ENCODE assay signal across 8 cellular contexts in the genomic region with DNA sequence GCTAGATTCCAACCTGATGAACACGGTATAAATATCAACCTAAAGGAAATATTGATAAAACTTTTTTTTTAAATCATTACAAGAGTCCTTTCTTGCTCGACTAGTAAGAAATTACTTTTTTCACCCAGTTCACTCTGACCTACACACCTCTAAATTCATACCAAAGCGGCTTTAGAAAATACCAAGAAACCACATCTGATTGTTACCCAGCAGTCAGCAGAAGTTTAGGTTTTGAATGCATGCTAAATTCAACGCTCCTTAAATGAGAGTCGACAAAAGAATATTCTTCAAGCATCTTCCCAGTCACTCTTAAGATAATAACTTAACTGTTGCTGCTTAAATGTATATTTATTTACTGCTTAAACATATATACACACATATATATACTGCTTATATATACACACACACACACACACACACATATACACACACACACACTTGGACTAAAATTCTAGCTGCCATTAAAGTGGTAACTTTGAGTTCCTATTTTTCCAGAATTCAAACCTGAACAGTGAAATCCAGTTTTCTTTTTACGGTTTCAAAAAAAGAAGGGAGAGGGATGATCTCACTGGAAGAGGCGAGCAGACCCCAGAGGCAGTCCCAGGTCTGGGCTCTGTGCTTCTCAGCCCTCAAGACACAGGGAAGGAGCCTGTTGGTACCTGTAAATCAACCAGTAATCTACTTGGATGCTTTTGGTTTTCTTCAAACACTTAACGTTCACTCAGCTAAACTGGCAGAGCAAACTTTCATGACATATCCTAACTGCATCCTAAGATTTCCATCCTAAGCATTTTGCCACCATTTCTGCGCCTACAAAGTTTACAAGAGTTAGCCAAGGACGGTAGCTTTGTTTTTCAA. TPM values are rescaled to one million over a fixed set of nuclear protein-coding genes. Genes with fewer than 3 reads are reported as not detected.
DNase-seq lines count a peak whose midpoint lies in the region; ATAC-seq and TF ChIP-seq lines count a peak whose summit lies in the region.

No MANE protein-coding gene starts in this region.

- H3K27me3 Mint-ChIP-seq in WTC11 (ENCODE audit: low read depth) = no peaks in the 10 kb centered on the region

- H3K4me3 ChIP-seq in iPS-11a (ENCODE audit: low read depth, low read length) (peak overlapping the region; percentile 65), stomach (peak overlapping the region; percentile 77 to 96 (median 92))

- POLR2A ChIA-PET in WTC11 (lab: Charles Lee) = interaction anchor here (2.7 kb wide), 1 partner anchor 91 kb away, joined by 9 read pairs; no protein-coding TSS in a partner anchor

- no peak for TF ChIP-seq POLR2A in stomach (IDR thresholded peaks at IDR 0.05)

- DNase-seq in NCI-H1417 (lab: John Stamatoyannopoulos, UW) (peak in 2 of 3 experiments; percentile 32 to 61), NCI-H1417 treated with DMSO at 0.1 percent for 48 hours (lab: John Stamatoyannopoulos, UW) (no peak), WTC11 (ENCODE audit: low spot score) (no peak), stomach (no peak), NCI-H2227 treated with DMSO at 0.1 percent for 48 hours (lab: John Stamatoyannopoulos, UW) (no peak), nucleus accumbens (lab: John Stamatoyannopoulos, UW) (no peak)

- no peaks in the 10 kb centered on the region for H3K9me3 Mint-ChIP-seq in WTC11

- CTCF ChIA-PET in WTC11 (lab: Charles Lee) = interaction anchor here (1.4 kb wide), 1 partner anchor 97 kb away, joined by 4 read pairs; no protein-coding TSS in a partner anchor

- no peaks in the 10 kb centered on the region for H3K9me3 ChIP-seq in stomach

- ATAC-seq in WTC11 = no peak
- ATAC-seq in HG03280 (IDR thresholded peaks at IDR 0.05; ENCODE audit: unreplicated experiment) = no peak

- intact Hi-C loops in stomach (cut with DNase I; ENCODE audit: low total_unique reads) = no loop called here

- no peaks in the 10 kb centered on the region for H3K36me3 ChIP-seq in stomach

- WGBS in stomach, 5 donors = 21 to 27% (median 23%) methylated on average over 10 of the region's 10 CpGs

- peak overlapping the region; percentile 76 for H3K27ac Mint-ChIP-seq in WTC11

- no peaks in the 10 kb centered on the region for H3K36me3 Mint-ChIP-seq in WTC11

- peak overlapping the region; percentile 94 to 99 (median 98) for H3K27ac ChIP-seq in stomach

- TF ChIP-seq CTCF in WTC11 (IDR thresholded peaks at IDR 0.05) (no peak), stomach (IDR thresholded peaks at IDR 0.05) (no peak)

- H3K4me3 Mint-ChIP-seq in WTC11 = peak overlapping the region; percentile 90

- TF ChIP-seq EP300 in stomach (IDR thresholded peaks at IDR 0.05) = no peak

- no peaks in the 10 kb centered on the region for H3K27me3 ChIP-seq in stomach

- peaks cover 26 to 75% (median 66%) of the 10 kb centered on the region in 4 donors for H3K4me1 ChIP-seq in stomach

- H3K4me1 Mint-ChIP-seq in WTC11 = peaks cover 74% of the 10 kb centered on the region

TF ChIP-seq in WTC11, 78 proteins besides CTCF, POLR2A, EP300 and RAD21:
- TF ChIP-seq, protein P1, sequence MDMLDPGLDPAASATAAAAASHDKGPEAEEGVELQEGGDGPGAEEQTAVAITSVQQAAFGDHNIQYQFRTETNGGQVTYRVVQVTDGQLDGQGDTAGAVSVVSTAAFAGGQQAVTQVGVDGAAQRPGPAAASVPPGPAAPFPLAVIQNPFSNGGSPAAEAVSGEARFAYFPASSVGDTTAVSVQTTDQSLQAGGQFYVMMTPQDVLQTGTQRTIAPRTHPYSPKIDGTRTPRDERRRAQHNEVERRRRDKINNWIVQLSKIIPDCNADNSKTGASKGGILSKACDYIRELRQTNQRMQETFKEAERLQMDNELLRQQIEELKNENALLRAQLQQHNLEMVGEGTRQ (CRISPR knock-in tag; IDR thresholded peaks at IDR 0.05) = no peak
- TF ChIP-seq ZNF232 (CRISPR knock-in tag; IDR thresholded peaks at IDR 0.05) = no peak
- no peak for TF ChIP-seq NFYB (CRISPR knock-in tag; conservative IDR thresholded peaks at IDR 0.05; ENCODE audit: low read depth)
- TF ChIP-seq, protein P2, sequence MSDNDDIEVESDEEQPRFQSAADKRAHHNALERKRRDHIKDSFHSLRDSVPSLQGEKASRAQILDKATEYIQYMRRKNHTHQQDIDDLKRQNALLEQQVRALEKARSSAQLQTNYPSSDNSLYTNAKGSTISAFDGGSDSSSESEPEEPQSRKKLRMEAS (CRISPR knock-in tag; IDR thresholded peaks at IDR 0.05) = no peak
- TF ChIP-seq FOXP1 (CRISPR knock-in tag; IDR thresholded peaks at IDR 0.05; ENCODE audit: borderline replicate concordance) = no peak
- no peak for TF ChIP-seq ZNF138 (CRISPR knock-in tag; conservative IDR thresholded peaks at IDR 0.05)
- TF ChIP-seq KAT7 (CRISPR knock-in tag; IDR thresholded peaks at IDR 0.05; ENCODE audit: borderline replicate concordance) = no peak
- TF ChIP-seq CREM (CRISPR knock-in tag; IDR thresholded peaks at IDR 0.05) = no peak
- TF ChIP-seq ZNF416 (CRISPR knock-in tag; IDR thresholded peaks at IDR 0.05) = no peak
- TF ChIP-seq, protein P3, sequence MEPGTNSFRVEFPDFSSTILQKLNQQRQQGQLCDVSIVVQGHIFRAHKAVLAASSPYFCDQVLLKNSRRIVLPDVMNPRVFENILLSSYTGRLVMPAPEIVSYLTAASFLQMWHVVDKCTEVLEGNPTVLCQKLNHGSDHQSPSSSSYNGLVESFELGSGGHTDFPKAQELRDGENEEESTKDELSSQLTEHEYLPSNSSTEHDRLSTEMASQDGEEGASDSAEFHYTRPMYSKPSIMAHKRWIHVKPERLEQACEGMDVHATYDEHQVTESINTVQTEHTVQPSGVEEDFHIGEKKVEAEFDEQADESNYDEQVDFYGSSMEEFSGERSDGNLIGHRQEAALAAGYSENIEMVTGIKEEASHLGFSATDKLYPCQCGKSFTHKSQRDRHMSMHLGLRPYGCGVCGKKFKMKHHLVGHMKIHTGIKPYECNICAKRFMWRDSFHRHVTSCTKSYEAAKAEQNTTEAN (CRISPR knock-in tag; IDR thresholded peaks at IDR 0.05) = no peak
- no peak for TF ChIP-seq TCF7 (CRISPR knock-in tag; IDR thresholded peaks at IDR 0.05; ENCODE audit: low read depth)
- TF ChIP-seq, protein P4, sequence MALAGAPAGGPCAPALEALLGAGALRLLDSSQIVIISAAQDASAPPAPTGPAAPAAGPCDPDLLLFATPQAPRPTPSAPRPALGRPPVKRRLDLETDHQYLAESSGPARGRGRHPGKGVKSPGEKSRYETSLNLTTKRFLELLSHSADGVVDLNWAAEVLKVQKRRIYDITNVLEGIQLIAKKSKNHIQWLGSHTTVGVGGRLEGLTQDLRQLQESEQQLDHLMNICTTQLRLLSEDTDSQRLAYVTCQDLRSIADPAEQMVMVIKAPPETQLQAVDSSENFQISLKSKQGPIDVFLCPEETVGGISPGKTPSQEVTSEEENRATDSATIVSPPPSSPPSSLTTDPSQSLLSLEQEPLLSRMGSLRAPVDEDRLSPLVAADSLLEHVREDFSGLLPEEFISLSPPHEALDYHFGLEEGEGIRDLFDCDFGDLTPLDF (CRISPR knock-in tag; IDR thresholded peaks at IDR 0.05) = no peak
- TF ChIP-seq MYBL2 (CRISPR knock-in tag; IDR thresholded peaks at IDR 0.05) = no peak
- TF ChIP-seq, protein P5, sequence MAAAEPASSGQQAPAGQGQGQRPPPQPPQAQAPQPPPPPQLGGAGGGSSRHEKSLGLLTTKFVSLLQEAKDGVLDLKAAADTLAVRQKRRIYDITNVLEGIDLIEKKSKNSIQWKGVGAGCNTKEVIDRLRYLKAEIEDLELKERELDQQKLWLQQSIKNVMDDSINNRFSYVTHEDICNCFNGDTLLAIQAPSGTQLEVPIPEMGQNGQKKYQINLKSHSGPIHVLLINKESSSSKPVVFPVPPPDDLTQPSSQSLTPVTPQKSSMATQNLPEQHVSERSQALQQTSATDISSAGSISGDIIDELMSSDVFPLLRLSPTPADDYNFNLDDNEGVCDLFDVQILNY (CRISPR knock-in tag; IDR thresholded peaks at IDR 0.05) = no peak
- TF ChIP-seq, protein P6, sequence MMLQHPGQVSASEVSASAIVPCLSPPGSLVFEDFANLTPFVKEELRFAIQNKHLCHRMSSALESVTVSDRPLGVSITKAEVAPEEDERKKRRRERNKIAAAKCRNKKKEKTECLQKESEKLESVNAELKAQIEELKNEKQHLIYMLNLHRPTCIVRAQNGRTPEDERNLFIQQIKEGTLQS (CRISPR knock-in tag; conservative IDR thresholded peaks at IDR 0.05) = no peak
- no peak for TF ChIP-seq CREB1 (CRISPR knock-in tag; IDR thresholded peaks at IDR 0.05)
- no peak for TF ChIP-seq ELF4 (CRISPR knock-in tag; IDR thresholded peaks at IDR 0.05; ENCODE audit: low read depth)

RNA-seq across cellular contexts. Expression of a gene that starts 1.7 kb away (rescaled TPM):
- 122 to 138 TPM (median 134 TPM) in 3 replicates for total RNA-seq in WTC11 (2021)
- 100 to 1,000 TPM in 1 of 5 donors, 10 to 100 TPM in 4; 33.0 to 104 (median 58.9) TPM for total RNA-seq in stomach
- 100 to 1,000 TPM in 1 of 3 donors, 10 to 100 TPM in 2; 59.2 to 139 (median 59.8) TPM for polyA plus RNA-seq in stomach

Comparison
In these comparisons a context has a peak if more than half of its experiments do, and no peak if none do; other contexts are left out.
1. DNase-seq: peak in NCI-H1417 (2 of 3); none in NCI-H1417 treated with DMSO at 0.1 percent for 48 hours (single experiment), WTC11 (single experiment), stomach (single experiment), NCI-H2227 treated with DMSO at 0.1 percent for 48 hours (single experiment) and nucleus accumbens (0 of 56).